In genomic region chr6:114707081-114707480, GRCh38 we compare ENCODE assay signal across 28 cellular contexts.
DNase-seq lines count a peak whose midpoint lies in the region; ATAC-seq and FAIRE-seq lines count a peak whose summit lies in the region.
"Had no signal": no experiment of that assay in that cellular context is flagged by ENCODE, and none has a peak within 500 bp of the region (broad histone marks: within the 10 kb centered on the region; RNA-seq: fewer than 3 reads in every experiment).

No MANE protein-coding gene starts in this region.

- H3K27me3 Mint-ChIP-seq in stimulated activated naive B cell treated with anti-CD40 and anti-IgM and Interleukin-4, amounts not matched to agents 10 μg/mL and 1 μg/mL and 100 μg/mL, for 72 hours: no peaks in the 10 kb centered on the region
- H3K27me3 Mint-ChIP-seq: activated CD4-positive, alpha-beta T cell treated with anti-CD3 and anti-CD28 coated beads for 36 hours; activated naive CD8-positive, alpha-beta T cell treated with anti-CD3 and anti-CD28 coated beads, Interleukin-2, amount 50 U/mL, for 24 hours; activated T-cell treated with anti-CD3 and anti-CD28 coated beads, Interleukin-2, amount 50 U/mL, for 24 hours; natural killer cell treated with Interleukin-12 subunit alpha and Interleukin-12 subunit beta and Interleukin-15 and Interleukin-18, amount 100 ng/mL, for 72 hours; stimulated activated naive CD8-positive, alpha-beta T cell treated with anti-CD3 and anti-CD28 coated beads, Interleukin-15, amount 100 ng/mL, for 72 hours; T-helper 17 cell had no signal

- H2AK5ac ChIP-seq in mesendoderm (ENCODE audit: low read length): no peak overlapping the region

- no peak overlapping the region for H4K5ac ChIP-seq in mesendoderm (ENCODE audit: low read length)

- no peak overlapping the region for H3K23ac ChIP-seq in mesendoderm (ENCODE audit: low read length)

- H3K27me3 ChIP-seq in HAP-1 (ENCODE audit: low read depth) (no peaks in the 10 kb centered on the region), adipocyte (replicated peaks; ENCODE audit: control insufficient read depth, insufficient read depth, low read length) (no peaks in the 10 kb centered on the region), mesendoderm (ENCODE audit: insufficient read depth, low read length, poor library complexity) (no peaks in the 10 kb centered on the region), small intestine (ENCODE audit: control insufficient read depth in 2 of 2, insufficient read depth in 2 of 2, low read length in 2 of 2) (no peaks in the 10 kb centered on the region)
- H3K27me3 ChIP-seq: brain microvascular endothelial cell, foreskin keratinocyte, right lobe of liver, tibial artery had no signal

- H3K27ac ChIP-seq in mesendoderm (ENCODE audit: low read depth, low read length): no peak overlapping the region
- H3K27ac ChIP-seq in small intestine (ENCODE audit: low read depth in 1 of 2, low read length in 1 of 2): no peak overlapping the region
- H3K27ac ChIP-seq: brain microvascular endothelial cell, foreskin keratinocyte, left ventricle myocardium inferior, right lobe of liver, SK-N-MC, tibial artery had no signal

- ATAC-seq in stimulated activated naive B cell treated with anti-CD40 and anti-IgM and Interleukin-4, amounts not matched to agents 10 μg/mL and 1 μg/mL and 100 μg/mL, for 72 hours (replicated peaks): no peak
- ATAC-seq: activated CD4-positive, alpha-beta T cell treated with anti-CD3 and anti-CD28 coated beads for 36 hours; activated naive CD8-positive, alpha-beta T cell treated with anti-CD3 and anti-CD28 coated beads, Interleukin-2, amount 50 U/mL, for 24 hours; foreskin keratinocyte; natural killer cell treated with Interleukin-12 subunit alpha and Interleukin-12 subunit beta and Interleukin-15 and Interleukin-18, amount 100 ng/mL, for 72 hours; right lobe of liver; stimulated activated naive CD8-positive, alpha-beta T cell treated with anti-CD3 and anti-CD28 coated beads, Interleukin-15, amount 100 ng/mL, for 72 hours; T-helper 17 cell had no signal

- H2BK5ac ChIP-seq in mesendoderm (ENCODE audit: low read length): no peak overlapping the region

- H2BK120ac ChIP-seq in mesendoderm (ENCODE audit: low read depth, low read length): no peak overlapping the region

- no peak overlapping the region for H3K4me2 ChIP-seq in mesendoderm (ENCODE audit: low read length)

- in situ Hi-C loops in HAP-1 (cut with MboI; ENCODE audit: low sequenced_read_pairs): no loop called here

- H3K36me3 Mint-ChIP-seq in stimulated activated naive B cell treated with anti-CD40 and anti-IgM and Interleukin-4, amounts not matched to agents 10 μg/mL and 1 μg/mL and 100 μg/mL, for 72 hours: no peaks in the 10 kb centered on the region
- H3K36me3 Mint-ChIP-seq: natural killer cell treated with Interleukin-12 subunit alpha and Interleukin-12 subunit beta and Interleukin-15 and Interleukin-18, amount 100 ng/mL, for 72 hours had no signal

- no peaks in the 10 kb centered on the region for H3K79me2 ChIP-seq in mesendoderm (ENCODE audit: control insufficient read depth, insufficient read depth, low read length)

- H3K27ac Mint-ChIP-seq in stimulated activated naive B cell treated with anti-CD40 and anti-IgM and Interleukin-4, amounts not matched to agents 10 μg/mL and 1 μg/mL and 100 μg/mL, for 72 hours: no peak overlapping the region
- H3K27ac Mint-ChIP-seq: activated CD4-positive, alpha-beta T cell treated with anti-CD3 and anti-CD28 coated beads for 36 hours; activated naive CD8-positive, alpha-beta T cell treated with anti-CD3 and anti-CD28 coated beads, Interleukin-2, amount 50 U/mL, for 24 hours; activated T-cell treated with anti-CD3 and anti-CD28 coated beads, Interleukin-2, amount 50 U/mL, for 24 hours; natural killer cell treated with Interleukin-12 subunit alpha and Interleukin-12 subunit beta and Interleukin-15 and Interleukin-18, amount 100 ng/mL, for 72 hours; stimulated activated naive CD8-positive, alpha-beta T cell treated with anti-CD3 and anti-CD28 coated beads, Interleukin-15, amount 100 ng/mL, for 72 hours; T-helper 17 cell had no signal

- FAIRE-seq in small intestine (lab: Jason Lieb, UNC) (no peak), frontal cortex (lab: Jason Lieb, UNC) (no peak)
- FAIRE-seq: colon had no signal

- H4K8ac ChIP-seq in mesendoderm (ENCODE audit: low read depth, low read length): no peak overlapping the region

- DNase-seq in HAP-1 (ENCODE audit: low spot score in 2 of 2): peak; percentile 55 to 67
- DNase-seq in NCI-H1105 (lab: John Stamatoyannopoulos, UW): peak; percentile 78
- peak; percentile 44 for DNase-seq in adipocyte (ENCODE audit: low read depth)
- peak; percentile 85 for DNase-seq in mesendoderm
- DNase-seq in stimulated activated naive B cell treated with anti-CD40 and anti-IgM and Interleukin-4, amounts not matched to agents 10 μg/mL and 1 μg/mL and 100 μg/mL, for 72 hours: no peak
- DNase-seq in stimulated activated CD4-positive, alpha-beta T cell treated with anti-CD3 and anti-CD28 coated beads, Interleukin-2, amount 100 ng/mL, for 48 hours: no peak
- DNase-seq in small intestine: no peak
- DNase-seq in frontal cortex (ENCODE audit: low spot score in 2 of 2): no peak
- DNase-seq: activated CD4-positive, alpha-beta T cell treated with anti-CD3 and anti-CD28 coated beads for 36 hours; activated CD8-positive, alpha-beta memory T cell treated with anti-CD3 and anti-CD28 coated beads for 24 hours; activated gamma-delta T cell treated with Interleukin-2 at 50 U/mL for 16 hours; activated naive CD8-positive, alpha-beta T cell treated with anti-CD3 and anti-CD28 coated beads, Interleukin-2, amount 50 U/mL, for 24 hours; activated T-cell treated with anti-CD3 and anti-CD28 coated beads, Interleukin-2, amount 50 U/mL, for 24 hours; brain microvascular endothelial cell; DMS 273 treated with DMSO at 0.1 percent for 48 hours; effector memory CD4-positive, alpha-beta T cell; foreskin keratinocyte; hippocampal formation; left ventricle myocardium inferior; NCI-H187 treated with DMSO at 0.1 percent for 48 hours; right lobe of liver; stimulated activated CD4-positive, alpha-beta T cell treated with anti-CD3 and anti-CD28 coated beads, Interleukin-15, amount 100 ng/mL, for 24 hours; stimulated activated naive CD8-positive, alpha-beta T cell treated with anti-CD3 and anti-CD28 coated beads, Interleukin-15, amount 100 ng/mL, for 72 hours; T-helper 17 cell; tibial artery had no signal

- H3K79me1 ChIP-seq in mesendoderm (ENCODE audit: low read length): no peaks in the 10 kb centered on the region

- peaks cover 0 to 1% of the 10 kb centered on the region in 2 donors for H3K9me3 Mint-ChIP-seq in stimulated activated naive B cell treated with anti-CD40 and anti-IgM and Interleukin-4, amounts not matched to agents 10 μg/mL and 1 μg/mL and 100 μg/mL, for 72 hours
- H3K9me3 Mint-ChIP-seq: activated naive CD8-positive, alpha-beta T cell treated with anti-CD3 and anti-CD28 coated beads, Interleukin-2, amount 50 U/mL, for 24 hours; stimulated activated naive CD8-positive, alpha-beta T cell treated with anti-CD3 and anti-CD28 coated beads, Interleukin-15, amount 100 ng/mL, for 72 hours had no signal

- H3K9me3 ChIP-seq in HAP-1: no peaks in the 10 kb centered on the region
- no peaks in the 10 kb centered on the region for H3K9me3 ChIP-seq in adipocyte (ENCODE audit: control insufficient read depth, low read length)
- H3K9me3 ChIP-seq in small intestine (ENCODE audit: control insufficient read depth, low read depth): no peaks in the 10 kb centered on the region
- H3K9me3 ChIP-seq: left ventricle myocardium inferior, right lobe of liver, tibial artery had no signal

- no peak overlapping the region for H3K4ac ChIP-seq in mesendoderm (ENCODE audit: low read depth, low read length)

- no peak overlapping the region for H3K18ac ChIP-seq in mesendoderm (ENCODE audit: low read length)

- H3K4me3 Mint-ChIP-seq in stimulated activated naive B cell treated with anti-CD40 and anti-IgM and Interleukin-4, amounts not matched to agents 10 μg/mL and 1 μg/mL and 100 μg/mL, for 72 hours: no peak overlapping the region
- H3K4me3 Mint-ChIP-seq: activated CD4-positive, alpha-beta T cell treated with anti-CD3 and anti-CD28 coated beads for 36 hours; activated naive CD8-positive, alpha-beta T cell treated with anti-CD3 and anti-CD28 coated beads, Interleukin-2, amount 50 U/mL, for 24 hours; activated T-cell treated with anti-CD3 and anti-CD28 coated beads, Interleukin-2, amount 50 U/mL, for 24 hours; natural killer cell treated with Interleukin-12 subunit alpha and Interleukin-12 subunit beta and Interleukin-15 and Interleukin-18, amount 100 ng/mL, for 72 hours; stimulated activated naive CD8-positive, alpha-beta T cell treated with anti-CD3 and anti-CD28 coated beads, Interleukin-15, amount 100 ng/mL, for 72 hours; T-helper 17 cell had no signal

- no peak overlapping the region for H2BK15ac ChIP-seq in mesendoderm (replicated peaks; ENCODE audit: low read depth)

- H3K4me3 ChIP-seq in HAP-1 (no peak overlapping the region), adipocyte (ENCODE audit: low read length) (no peak overlapping the region), mesendoderm (ENCODE audit: low read length) (no peak overlapping the region), small intestine (ENCODE audit: low read depth in 1 of 2, low read length in 2 of 2) (no peak overlapping the region)
- H3K4me3 ChIP-seq: left ventricle myocardium inferior, right lobe of liver, SK-N-MC, tibial artery had no signal

- no peak overlapping the region for H3K56ac ChIP-seq in mesendoderm (ENCODE audit: low read length)

- H3K4me1 Mint-ChIP-seq in stimulated activated naive B cell treated with anti-CD40 and anti-IgM and Interleukin-4, amounts not matched to agents 10 μg/mL and 1 μg/mL and 100 μg/mL, for 72 hours: no peaks in the 10 kb centered on the region
- H3K4me1 Mint-ChIP-seq: activated CD4-positive, alpha-beta T cell treated with anti-CD3 and anti-CD28 coated beads for 36 hours; activated naive CD8-positive, alpha-beta T cell treated with anti-CD3 and anti-CD28 coated beads, Interleukin-2, amount 50 U/mL, for 24 hours; stimulated activated naive CD8-positive, alpha-beta T cell treated with anti-CD3 and anti-CD28 coated beads, Interleukin-15, amount 100 ng/mL, for 72 hours; T-helper 17 cell had no signal

- WGBS in mesendoderm (ENCODE audit: extremely low coverage, insufficient coverage, low lambda C conversion rate): no CpG with 5 or more reads among the region's 3 CpGs
- 31 to 51% (median 33%) methylated on average over 3 of the region's 3 CpGs for WGBS in small intestine, 3 donors

- H3K36me3 ChIP-seq in HAP-1 (replicated peaks) (no peaks in the 10 kb centered on the region), adipocyte (ENCODE audit: control insufficient read depth, insufficient read depth, low read length, severe bottlenecking) (no peaks in the 10 kb centered on the region), mesendoderm (ENCODE audit: control insufficient read depth, insufficient read depth, low read length) (no peaks in the 10 kb centered on the region), small intestine (ENCODE audit: control insufficient read depth in 2 of 2, insufficient read depth in 2 of 2, low read length in 2 of 2) (no peaks in the 10 kb centered on the region)
- H3K36me3 ChIP-seq: brain microvascular endothelial cell, left ventricle myocardium inferior, right lobe of liver, tibial artery had no signal

- H3K4me1 ChIP-seq in HAP-1 (peaks cover 6% of the 10 kb centered on the region), adipocyte (ENCODE audit: control insufficient read depth, insufficient read depth, low read length) (no peaks in the 10 kb centered on the region), mesendoderm (ENCODE audit: control insufficient read depth, low read depth, low read length) (no peaks in the 10 kb centered on the region), small intestine (ENCODE audit: control insufficient read depth in 2 of 2, insufficient read depth in 1 of 2, low read depth in 1 of 2, low read length in 1 of 2) (no peaks in the 10 kb centered on the region)
- H3K4me1 ChIP-seq: foreskin keratinocyte, right lobe of liver, tibial artery had no signal

- H3K9ac ChIP-seq in adipocyte (ENCODE audit: low read length) (no peak overlapping the region), mesendoderm (ENCODE audit: low read length) (no peak overlapping the region)

Comparison
In these comparisons a context has a peak if more than half of its experiments do, and no peak if none do; other contexts are left out.
1. DNase-seq: peak in HAP-1 (2 of 2), NCI-H1105 (single experiment), adipocyte (single experiment) and mesendoderm (single experiment); none in stimulated activated naive B cell treated with anti-CD40 and anti-IgM and Interleukin-4, amounts not matched to agents 10 μg/mL and 1 μg/mL and 100 μg/mL, for 72 hours (single experiment), stimulated activated CD4-positive, alpha-beta T cell treated with anti-CD3 and anti-CD28 coated beads, Interleukin-2, amount 100 ng/mL, for 48 hours (0 of 2), small intestine (single experiment) and frontal cortex (0 of 2).